ENCODE assay signal across 2 cellular contexts in the genomic region with DNA sequence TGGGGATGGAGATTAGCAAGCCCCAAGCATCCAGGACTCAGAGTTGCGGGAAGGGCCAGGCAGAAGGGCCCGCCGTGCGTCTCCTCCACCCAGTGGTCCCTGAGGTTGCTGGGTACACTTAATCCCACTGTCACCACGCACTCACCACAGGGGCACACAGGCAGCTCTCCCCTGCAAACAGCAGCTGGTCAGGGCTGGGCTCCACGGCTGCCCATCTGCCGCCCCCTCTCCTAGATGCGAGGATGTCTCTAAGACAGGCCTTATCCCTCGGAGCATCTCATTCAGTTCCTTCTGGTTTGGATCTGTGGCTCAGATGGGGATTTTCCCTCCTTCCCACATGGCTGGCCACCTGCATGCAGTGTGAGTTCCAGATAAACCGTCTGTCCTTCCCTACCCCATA.
TF ChIP-seq lines count a peak whose summit lies in the region.

No MANE protein-coding gene starts in this region.

TF ChIP-seq in H1, 55 proteins besides CTCF, POLR2A, EP300 and RAD21:
- TF ChIP-seq HDAC6 (IDR thresholded peaks at IDR 0.05; ENCODE audit: low read depth, low read length) (no peak), SIN3A (conservative IDR thresholded peaks at IDR 0.05 in 1 of 2, IDR thresholded peaks at IDR 0.05 in 1 of 2; ENCODE audit: low read depth in 1 of 2, low read length in 2 of 2) (no peak), NRF1 (IDR thresholded peaks at IDR 0.05; ENCODE audit: low read depth, low read length) (no peak), RNF2 (IDR thresholded peaks at IDR 0.05; ENCODE audit: borderline replicate concordance, low read depth, low read length, missing control alignments, poor library complexity, severe bottlenecking) (no peak), BRCA1 (IDR thresholded peaks at IDR 0.05; ENCODE audit: low read depth, low read length) (no peak), KDM5A (IDR thresholded peaks at IDR 0.05; ENCODE audit: low read length) (no peak), TEAD4 (IDR thresholded peaks at IDR 0.05; ENCODE audit: low read depth, low read length) (no peak), SUZ12 (IDR thresholded peaks at IDR 0.05; ENCODE audit: low read length) (no peak), SAP30 (IDR thresholded peaks at IDR 0.05; ENCODE audit: insufficient read depth, insufficient replicate concordance, low read length) (no peak), CHD1 (IDR thresholded peaks at IDR 0.05; ENCODE audit: low read depth, low read length) (no peak), CHD2 (IDR thresholded peaks at IDR 0.05; ENCODE audit: low read length) (no peak), NANOG (IDR thresholded peaks at IDR 0.05; ENCODE audit: insufficient read depth, low read depth, low read length, poor library complexity, severe bottlenecking) (no peak), TCF12 (IDR thresholded peaks at IDR 0.05; ENCODE audit: low read depth, low read length) (no peak), JUND (IDR thresholded peaks at IDR 0.05; ENCODE audit: low read length) (no peak), TAF7 (optimal IDR thresholded peaks at IDR 0.05; ENCODE audit: borderline replicate concordance, low read depth, low read length) (no peak)
- TF ChIP-seq, protein P1, sequence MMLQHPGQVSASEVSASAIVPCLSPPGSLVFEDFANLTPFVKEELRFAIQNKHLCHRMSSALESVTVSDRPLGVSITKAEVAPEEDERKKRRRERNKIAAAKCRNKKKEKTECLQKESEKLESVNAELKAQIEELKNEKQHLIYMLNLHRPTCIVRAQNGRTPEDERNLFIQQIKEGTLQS (IDR thresholded peaks at IDR 0.05; ENCODE audit: insufficient read depth, low read depth, low read length): no peak

TF ChIP-seq in SK-N-SH, 30 proteins besides CTCF, POLR2A, EP300 and RAD21:
- TF ChIP-seq CHD2 (IDR thresholded peaks at IDR 0.05; ENCODE audit: low read length, partially characterized antibody) (no peak), TAF1 (IDR thresholded peaks at IDR 0.05; ENCODE audit: borderline replicate concordance, low read depth, low read length) (no peak), RFX5 (IDR thresholded peaks at IDR 0.05; ENCODE audit: low read length) (no peak), JUND (IDR thresholded peaks at IDR 0.05) (no peak)
- TF ChIP-seq, protein P2, sequence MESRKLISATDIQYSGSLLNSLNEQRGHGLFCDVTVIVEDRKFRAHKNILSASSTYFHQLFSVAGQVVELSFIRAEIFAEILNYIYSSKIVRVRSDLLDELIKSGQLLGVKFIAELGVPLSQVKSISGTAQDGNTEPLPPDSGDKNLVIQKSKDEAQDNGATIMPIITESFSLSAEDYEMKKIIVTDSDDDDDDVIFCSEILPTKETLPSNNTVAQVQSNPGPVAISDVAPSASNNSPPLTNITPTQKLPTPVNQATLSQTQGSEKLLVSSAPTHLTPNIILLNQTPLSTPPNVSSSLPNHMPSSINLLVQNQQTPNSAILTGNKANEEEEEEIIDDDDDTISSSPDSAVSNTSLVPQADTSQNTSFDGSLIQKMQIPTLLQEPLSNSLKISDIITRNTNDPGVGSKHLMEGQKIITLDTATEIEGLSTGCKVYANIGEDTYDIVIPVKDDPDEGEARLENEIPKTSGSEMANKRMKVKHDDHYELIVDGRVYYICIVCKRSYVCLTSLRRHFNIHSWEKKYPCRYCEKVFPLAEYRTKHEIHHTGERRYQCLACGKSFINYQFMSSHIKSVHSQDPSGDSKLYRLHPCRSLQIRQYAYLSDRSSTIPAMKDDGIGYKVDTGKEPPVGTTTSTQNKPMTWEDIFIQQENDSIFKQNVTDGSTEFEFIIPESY (IDR thresholded peaks at IDR 0.05; ENCODE audit: borderline replicate concordance, low read depth): no peak
- TF ChIP-seq, protein P3, sequence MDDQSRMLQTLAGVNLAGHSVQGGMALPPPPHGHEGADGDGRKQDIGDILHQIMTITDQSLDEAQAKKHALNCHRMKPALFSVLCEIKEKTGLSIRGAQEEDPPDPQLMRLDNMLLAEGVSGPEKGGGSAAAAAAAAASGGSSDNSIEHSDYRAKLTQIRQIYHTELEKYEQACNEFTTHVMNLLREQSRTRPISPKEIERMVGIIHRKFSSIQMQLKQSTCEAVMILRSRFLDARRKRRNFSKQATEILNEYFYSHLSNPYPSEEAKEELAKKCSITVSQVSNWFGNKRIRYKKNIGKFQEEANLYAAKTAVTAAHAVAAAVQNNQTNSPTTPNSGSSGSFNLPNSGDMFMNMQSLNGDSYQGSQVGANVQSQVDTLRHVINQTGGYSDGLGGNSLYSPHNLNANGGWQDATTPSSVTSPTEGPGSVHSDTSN (IDR thresholded peaks at IDR 0.05): no peak
